Comparison of ENCODE assay signal across 1 cellular context in the genomic region with DNA sequence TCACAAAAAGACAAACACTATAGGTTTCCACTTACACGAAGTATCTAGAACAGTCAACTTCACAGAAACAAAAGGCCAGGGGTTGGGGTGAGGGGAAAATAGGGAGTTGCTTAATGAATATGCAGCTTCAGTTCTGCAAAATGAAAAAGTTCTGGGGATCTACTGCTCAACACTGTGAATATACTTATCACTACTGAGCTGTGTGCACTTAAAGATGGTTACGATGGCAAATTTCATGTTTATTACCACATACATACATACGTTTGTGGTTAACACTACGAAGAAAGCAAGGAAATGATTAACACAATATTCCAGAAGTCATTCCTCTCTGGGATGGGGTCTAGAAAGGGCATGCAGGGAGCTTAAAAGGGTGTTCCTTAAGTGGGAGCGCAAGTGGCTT.
TF ChIP-seq lines count a peak whose summit lies in the region.

No MANE protein-coding gene starts in this region.

TF ChIP-seq in GM12878, 131 proteins besides CTCF, POLR2A, EP300 and RAD21:
- TF ChIP-seq, protein P1, sequence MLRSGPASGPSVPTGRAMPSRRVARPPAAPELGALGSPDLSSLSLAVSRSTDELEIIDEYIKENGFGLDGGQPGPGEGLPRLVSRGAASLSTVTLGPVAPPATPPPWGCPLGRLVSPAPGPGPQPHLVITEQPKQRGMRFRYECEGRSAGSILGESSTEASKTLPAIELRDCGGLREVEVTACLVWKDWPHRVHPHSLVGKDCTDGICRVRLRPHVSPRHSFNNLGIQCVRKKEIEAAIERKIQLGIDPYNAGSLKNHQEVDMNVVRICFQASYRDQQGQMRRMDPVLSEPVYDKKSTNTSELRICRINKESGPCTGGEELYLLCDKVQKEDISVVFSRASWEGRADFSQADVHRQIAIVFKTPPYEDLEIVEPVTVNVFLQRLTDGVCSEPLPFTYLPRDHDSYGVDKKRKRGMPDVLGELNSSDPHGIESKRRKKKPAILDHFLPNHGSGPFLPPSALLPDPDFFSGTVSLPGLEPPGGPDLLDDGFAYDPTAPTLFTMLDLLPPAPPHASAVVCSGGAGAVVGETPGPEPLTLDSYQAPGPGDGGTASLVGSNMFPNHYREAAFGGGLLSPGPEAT (IDR thresholded peaks at IDR 0.05; ENCODE audit: low read depth), result peak; percentile 22; the same call in 1 of the 2 replicates
- TF ChIP-seq NR2C1 (IDR thresholded peaks at IDR 0.05) (no peak), MTA2 (IDR thresholded peaks at IDR 0.05; ENCODE audit: low read depth) (peak; percentile 40; the same call in 1 of the 2 replicates), NR2F1 (conservative IDR thresholded peaks at IDR 0.05) (peak; percentile 64), IKZF2 (IDR thresholded peaks at IDR 0.05) (peak; percentile 51 to 67; a peak in 3 of 4 replicates), IRF4 (IDR thresholded peaks at IDR 0.05; ENCODE audit: low read depth, low read length) (peak; percentile 33; the same call in 1 of the 2 replicates), POU2F2 (IDR thresholded peaks at IDR 0.05; ENCODE audit: borderline replicate concordance, low read depth, low read length) (peak; percentile 59; the same call in 1 of the 3 replicates), JUNB (IDR thresholded peaks at IDR 0.05) (no peak), TARDBP (IDR thresholded peaks at IDR 0.05; ENCODE audit: borderline replicate concordance) (no peak), SMARCA5 (IDR thresholded peaks at IDR 0.05) (no peak), MEF2B (IDR thresholded peaks at IDR 0.05; ENCODE audit: partially characterized antibody, poor library complexity, severe bottlenecking) (peak; percentile 22), RUNX3 (IDR thresholded peaks at IDR 0.05; ENCODE audit: low read length) (0 out of 2 replicates have a peak, but pooled peaks have one; percentile 22), PAX8 (IDR thresholded peaks at IDR 0.05) (0 out of 2 replicates have a peak, but pooled peaks have one; percentile 21), IKZF1 (conservative IDR thresholded peaks at IDR 0.05) (peak; percentile 51), ZNF24 (IDR thresholded peaks at IDR 0.05) (peak; percentile 34; the same call in 1 of the 2 replicates), GATAD2B (conservative IDR thresholded peaks at IDR 0.05; ENCODE audit: low read depth) (0 out of 2 replicates have a peak, but pooled peaks have one; percentile 28), KLF5 (IDR thresholded peaks at IDR 0.05; ENCODE audit: partially characterized antibody) (no peak), BCL11A (IDR thresholded peaks at IDR 0.05; ENCODE audit: low read depth, low read length) (0 out of 2 replicates have a peak, but pooled peaks have one; percentile 19), NBN (IDR thresholded peaks at IDR 0.05) (peak; percentile 38; the same call in 1 of the 2 replicates), DPF2 (IDR thresholded peaks at IDR 0.05) (peak; percentile 58), CHD1 (IDR thresholded peaks at IDR 0.05; ENCODE audit: low read depth, low read length) (no peak), SPI1 (IDR thresholded peaks at IDR 0.05; ENCODE audit: borderline replicate concordance, insufficient read depth, low read depth, low read length) (peak; percentile 75), NFYA (IDR thresholded peaks at IDR 0.05; ENCODE audit: borderline replicate concordance, low read depth, low read length) (no peak)
- TF ChIP-seq, protein P2, sequence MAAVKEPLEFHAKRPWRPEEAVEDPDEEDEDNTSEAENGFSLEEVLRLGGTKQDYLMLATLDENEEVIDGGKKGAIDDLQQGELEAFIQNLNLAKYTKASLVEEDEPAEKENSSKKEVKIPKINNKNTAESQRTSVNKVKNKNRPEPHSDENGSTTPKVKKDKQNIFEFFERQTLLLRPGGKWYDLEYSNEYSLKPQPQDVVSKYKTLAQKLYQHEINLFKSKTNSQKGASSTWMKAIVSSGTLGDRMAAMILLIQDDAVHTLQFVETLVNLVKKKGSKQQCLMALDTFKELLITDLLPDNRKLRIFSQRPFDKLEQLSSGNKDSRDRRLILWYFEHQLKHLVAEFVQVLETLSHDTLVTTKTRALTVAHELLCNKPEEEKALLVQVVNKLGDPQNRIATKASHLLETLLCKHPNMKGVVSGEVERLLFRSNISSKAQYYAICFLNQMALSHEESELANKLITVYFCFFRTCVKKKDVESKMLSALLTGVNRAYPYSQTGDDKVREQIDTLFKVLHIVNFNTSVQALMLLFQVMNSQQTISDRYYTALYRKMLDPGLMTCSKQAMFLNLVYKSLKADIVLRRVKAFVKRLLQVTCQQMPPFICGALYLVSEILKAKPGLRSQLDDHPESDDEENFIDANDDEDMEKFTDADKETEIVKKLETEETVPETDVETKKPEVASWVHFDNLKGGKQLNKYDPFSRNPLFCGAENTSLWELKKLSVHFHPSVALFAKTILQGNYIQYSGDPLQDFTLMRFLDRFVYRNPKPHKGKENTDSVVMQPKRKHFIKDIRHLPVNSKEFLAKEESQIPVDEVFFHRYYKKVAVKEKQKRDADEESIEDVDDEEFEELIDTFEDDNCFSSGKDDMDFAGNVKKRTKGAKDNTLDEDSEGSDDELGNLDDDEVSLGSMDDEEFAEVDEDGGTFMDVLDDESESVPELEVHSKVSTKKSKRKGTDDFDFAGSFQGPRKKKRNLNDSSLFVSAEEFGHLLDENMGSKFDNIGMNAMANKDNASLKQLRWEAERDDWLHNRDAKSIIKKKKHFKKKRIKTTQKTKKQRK (IDR thresholded peaks at IDR 0.05; ENCODE audit: low read depth, low read length), result no peak
- TF ChIP-seq, protein P3, sequence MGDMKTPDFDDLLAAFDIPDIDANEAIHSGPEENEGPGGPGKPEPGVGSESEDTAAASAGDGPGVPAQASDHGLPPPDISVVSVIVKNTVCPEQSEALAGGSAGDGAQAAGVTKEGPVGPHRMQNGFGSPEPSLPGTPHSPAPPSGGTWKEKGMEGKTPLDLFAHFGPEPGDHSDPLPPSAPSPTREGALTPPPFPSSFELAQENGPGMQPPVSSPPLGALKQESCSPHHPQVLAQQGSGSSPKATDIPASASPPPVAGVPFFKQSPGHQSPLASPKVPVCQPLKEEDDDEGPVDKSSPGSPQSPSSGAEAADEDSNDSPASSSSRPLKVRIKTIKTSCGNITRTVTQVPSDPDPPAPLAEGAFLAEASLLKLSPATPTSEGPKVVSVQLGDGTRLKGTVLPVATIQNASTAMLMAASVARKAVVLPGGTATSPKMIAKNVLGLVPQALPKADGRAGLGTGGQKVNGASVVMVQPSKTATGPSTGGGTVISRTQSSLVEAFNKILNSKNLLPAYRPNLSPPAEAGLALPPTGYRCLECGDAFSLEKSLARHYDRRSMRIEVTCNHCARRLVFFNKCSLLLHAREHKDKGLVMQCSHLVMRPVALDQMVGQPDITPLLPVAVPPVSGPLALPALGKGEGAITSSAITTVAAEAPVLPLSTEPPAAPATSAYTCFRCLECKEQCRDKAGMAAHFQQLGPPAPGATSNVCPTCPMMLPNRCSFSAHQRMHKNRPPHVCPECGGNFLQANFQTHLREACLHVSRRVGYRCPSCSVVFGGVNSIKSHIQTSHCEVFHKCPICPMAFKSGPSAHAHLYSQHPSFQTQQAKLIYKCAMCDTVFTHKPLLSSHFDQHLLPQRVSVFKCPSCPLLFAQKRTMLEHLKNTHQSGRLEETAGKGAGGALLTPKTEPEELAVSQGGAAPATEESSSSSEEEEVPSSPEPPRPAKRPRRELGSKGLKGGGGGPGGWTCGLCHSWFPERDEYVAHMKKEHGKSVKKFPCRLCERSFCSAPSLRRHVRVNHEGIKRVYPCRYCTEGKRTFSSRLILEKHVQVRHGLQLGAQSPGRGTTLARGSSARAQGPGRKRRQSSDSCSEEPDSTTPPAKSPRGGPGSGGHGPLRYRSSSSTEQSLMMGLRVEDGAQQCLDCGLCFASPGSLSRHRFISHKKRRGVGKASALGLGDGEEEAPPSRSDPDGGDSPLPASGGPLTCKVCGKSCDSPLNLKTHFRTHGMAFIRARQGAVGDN (IDR thresholded peaks at IDR 0.05), result no peak
- TF ChIP-seq, protein P4, sequence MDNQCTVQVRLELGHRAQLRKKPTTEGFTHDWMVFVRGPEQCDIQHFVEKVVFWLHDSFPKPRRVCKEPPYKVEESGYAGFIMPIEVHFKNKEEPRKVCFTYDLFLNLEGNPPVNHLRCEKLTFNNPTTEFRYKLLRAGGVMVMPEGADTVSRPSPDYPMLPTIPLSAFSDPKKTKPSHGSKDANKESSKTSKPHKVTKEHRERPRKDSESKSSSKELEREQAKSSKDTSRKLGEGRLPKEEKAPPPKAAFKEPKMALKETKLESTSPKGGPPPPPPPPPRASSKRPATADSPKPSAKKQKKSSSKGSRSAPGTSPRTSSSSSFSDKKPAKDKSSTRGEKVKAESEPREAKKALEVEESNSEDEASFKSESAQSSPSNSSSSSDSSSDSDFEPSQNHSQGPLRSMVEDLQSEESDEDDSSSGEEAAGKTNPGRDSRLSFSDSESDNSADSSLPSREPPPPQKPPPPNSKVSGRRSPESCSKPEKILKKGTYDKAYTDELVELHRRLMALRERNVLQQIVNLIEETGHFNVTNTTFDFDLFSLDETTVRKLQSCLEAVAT (IDR thresholded peaks at IDR 0.05), result peak; percentile 48; the same call in 1 of the 2 replicates
- TF ChIP-seq, protein P5, sequence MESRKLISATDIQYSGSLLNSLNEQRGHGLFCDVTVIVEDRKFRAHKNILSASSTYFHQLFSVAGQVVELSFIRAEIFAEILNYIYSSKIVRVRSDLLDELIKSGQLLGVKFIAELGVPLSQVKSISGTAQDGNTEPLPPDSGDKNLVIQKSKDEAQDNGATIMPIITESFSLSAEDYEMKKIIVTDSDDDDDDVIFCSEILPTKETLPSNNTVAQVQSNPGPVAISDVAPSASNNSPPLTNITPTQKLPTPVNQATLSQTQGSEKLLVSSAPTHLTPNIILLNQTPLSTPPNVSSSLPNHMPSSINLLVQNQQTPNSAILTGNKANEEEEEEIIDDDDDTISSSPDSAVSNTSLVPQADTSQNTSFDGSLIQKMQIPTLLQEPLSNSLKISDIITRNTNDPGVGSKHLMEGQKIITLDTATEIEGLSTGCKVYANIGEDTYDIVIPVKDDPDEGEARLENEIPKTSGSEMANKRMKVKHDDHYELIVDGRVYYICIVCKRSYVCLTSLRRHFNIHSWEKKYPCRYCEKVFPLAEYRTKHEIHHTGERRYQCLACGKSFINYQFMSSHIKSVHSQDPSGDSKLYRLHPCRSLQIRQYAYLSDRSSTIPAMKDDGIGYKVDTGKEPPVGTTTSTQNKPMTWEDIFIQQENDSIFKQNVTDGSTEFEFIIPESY (IDR thresholded peaks at IDR 0.05), result no peak
- TF ChIP-seq, protein P6, sequence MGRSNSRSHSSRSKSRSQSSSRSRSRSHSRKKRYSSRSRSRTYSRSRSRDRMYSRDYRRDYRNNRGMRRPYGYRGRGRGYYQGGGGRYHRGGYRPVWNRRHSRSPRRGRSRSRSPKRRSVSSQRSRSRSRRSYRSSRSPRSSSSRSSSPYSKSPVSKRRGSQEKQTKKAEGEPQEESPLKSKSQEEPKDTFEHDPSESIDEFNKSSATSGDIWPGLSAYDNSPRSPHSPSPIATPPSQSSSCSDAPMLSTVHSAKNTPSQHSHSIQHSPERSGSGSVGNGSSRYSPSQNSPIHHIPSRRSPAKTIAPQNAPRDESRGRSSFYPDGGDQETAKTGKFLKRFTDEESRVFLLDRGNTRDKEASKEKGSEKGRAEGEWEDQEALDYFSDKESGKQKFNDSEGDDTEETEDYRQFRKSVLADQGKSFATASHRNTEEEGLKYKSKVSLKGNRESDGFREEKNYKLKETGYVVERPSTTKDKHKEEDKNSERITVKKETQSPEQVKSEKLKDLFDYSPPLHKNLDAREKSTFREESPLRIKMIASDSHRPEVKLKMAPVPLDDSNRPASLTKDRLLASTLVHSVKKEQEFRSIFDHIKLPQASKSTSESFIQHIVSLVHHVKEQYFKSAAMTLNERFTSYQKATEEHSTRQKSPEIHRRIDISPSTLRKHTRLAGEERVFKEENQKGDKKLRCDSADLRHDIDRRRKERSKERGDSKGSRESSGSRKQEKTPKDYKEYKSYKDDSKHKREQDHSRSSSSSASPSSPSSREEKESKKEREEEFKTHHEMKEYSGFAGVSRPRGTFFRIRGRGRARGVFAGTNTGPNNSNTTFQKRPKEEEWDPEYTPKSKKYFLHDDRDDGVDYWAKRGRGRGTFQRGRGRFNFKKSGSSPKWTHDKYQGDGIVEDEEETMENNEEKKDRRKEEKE (IDR thresholded peaks at IDR 0.05), result no peak
- TF ChIP-seq, protein P7, sequence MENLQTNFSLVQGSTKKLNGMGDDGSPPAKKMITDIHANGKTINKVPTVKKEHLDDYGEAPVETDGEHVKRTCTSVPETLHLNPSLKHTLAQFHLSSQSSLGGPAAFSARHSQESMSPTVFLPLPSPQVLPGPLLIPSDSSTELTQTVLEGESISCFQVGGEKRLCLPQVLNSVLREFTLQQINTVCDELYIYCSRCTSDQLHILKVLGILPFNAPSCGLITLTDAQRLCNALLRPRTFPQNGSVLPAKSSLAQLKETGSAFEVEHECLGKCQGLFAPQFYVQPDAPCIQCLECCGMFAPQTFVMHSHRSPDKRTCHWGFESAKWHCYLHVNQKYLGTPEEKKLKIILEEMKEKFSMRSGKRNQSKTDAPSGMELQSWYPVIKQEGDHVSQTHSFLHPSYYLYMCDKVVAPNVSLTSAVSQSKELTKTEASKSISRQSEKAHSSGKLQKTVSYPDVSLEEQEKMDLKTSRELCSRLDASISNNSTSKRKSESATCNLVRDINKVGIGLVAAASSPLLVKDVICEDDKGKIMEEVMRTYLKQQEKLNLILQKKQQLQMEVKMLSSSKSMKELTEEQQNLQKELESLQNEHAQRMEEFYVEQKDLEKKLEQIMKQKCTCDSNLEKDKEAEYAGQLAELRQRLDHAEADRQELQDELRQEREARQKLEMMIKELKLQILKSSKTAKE (IDR thresholded peaks at IDR 0.05; ENCODE audit: low read depth, poor library complexity, severe bottlenecking), result peak; percentile 39
